In genomic region chr5:7868427-7868772, GRCh38 we compare ENCODE assay signal across 8 cellular contexts. TPM values are rescaled to one million over a fixed set of nuclear protein-coding genes. Genes with fewer than 3 reads are reported as not detected.
DNase-seq lines count a peak whose midpoint lies in the region; TF ChIP-seq lines count a peak whose summit lies in the region.

No MANE protein-coding gene starts in this region.

- H3K27me3 ChIP-seq in A673 (replicated peaks; ENCODE audit: insufficient read depth, low read depth, low read length, poor library complexity) (no peaks in the 10 kb centered on the region), iPS-20b (ENCODE audit: insufficient read depth, low read length) (no peaks in the 10 kb centered on the region), subcutaneous abdominal adipose tissue (ENCODE audit: control insufficient read depth in 5 of 5, insufficient read depth in 4 of 5, low read length in 5 of 5) (no peaks in the 10 kb centered on the region)

- DNase-seq in A673 (ENCODE audit: low spot score) (no peak), NCI-H2171 (lab: John Stamatoyannopoulos, UW) (no peak), dermis blood vessel endothelial cell (no peak), middle frontal gyrus (ENCODE audit: extremely low spot score, low spot score) (no peak)
- DNase-seq in activated T-helper 2 cell treated with anti-CD3 and anti-CD28 coated beads, Interferon-gamma antibody, Interleukin-2, Interleukin-4, amounts not matched to agents 10 μg/mL and 5 μg/mL and 100 μg/mL, durations not matched to agents 14 hours and 24 hours and 36 hours (ENCODE audit: low spot score): no peak

- peaks cover 15% of the 10 kb centered on the region for H3K4me1 ChIP-seq in A673 (ENCODE audit: insufficient read depth, low read length, poor library complexity, severe bottlenecking)
- H3K4me1 ChIP-seq in HEK293 (ENCODE audit: control insufficient read depth, insufficient read depth, low read length): peaks cover 17% of the 10 kb centered on the region
- no peaks in the 10 kb centered on the region for H3K4me1 ChIP-seq in iPS-20b (ENCODE audit: insufficient read depth, low read length)
- H3K4me1 ChIP-seq in subcutaneous abdominal adipose tissue (ENCODE audit: control insufficient read depth in 5 of 5, insufficient read depth in 5 of 5, low read length in 5 of 5): peaks cover 2 to 36% (median 29%) of the 10 kb centered on the region in 5 donors

- POLR2A ChIA-PET in A673 (lab: Charles Lee; ENCODE audit: low non-redundant PET) (no interaction called here), HEK293 (lab: Yijun Ruan, JAX) (interaction anchor here (0.6 to 3.3 kb wide), 9 partner anchors 8 to 1236 kb away, joined by 3 to 22 read pairs (median 8); partner anchors contain the start of genes CFAP90, NSUN2 and SRD5A1)

- H3K4me3 Mint-ChIP-seq in activated T-helper 2 cell treated with anti-CD3 and anti-CD28 coated beads, Interferon-gamma antibody, Interleukin-2, Interleukin-4, amounts not matched to agents 10 μg/mL and 5 μg/mL and 100 μg/mL, durations not matched to agents 14 hours and 24 hours and 36 hours (ENCODE audit: low read depth): peak overlapping the region; percentile 99

- peak overlapping the region; percentile 95 for H3K27ac ChIP-seq in A673 (ENCODE audit: low read depth, low read length, poor library complexity, severe bottlenecking)
- peak overlapping the region; percentile 66; the same call in 1 of the 2 replicates for H3K27ac ChIP-seq in HEK293 (ENCODE audit: extremely low read depth, low read depth, low read length)
- H3K27ac ChIP-seq in iPS-20b (ENCODE audit: low read length): no peak overlapping the region
- H3K27ac ChIP-seq in subcutaneous abdominal adipose tissue (ENCODE audit: low read depth, low read length): peak overlapping the region; percentile 66

- H3K36me3 Mint-ChIP-seq in activated T-helper 2 cell treated with anti-CD3 and anti-CD28 coated beads, Interferon-gamma antibody, Interleukin-2, Interleukin-4, amounts not matched to agents 10 μg/mL and 5 μg/mL and 100 μg/mL, durations not matched to agents 14 hours and 24 hours and 36 hours (ENCODE audit: low read depth): peaks cover 59% of the 10 kb centered on the region

- peaks cover 24% of the 10 kb centered on the region for H3K36me3 ChIP-seq in A673 (ENCODE audit: insufficient read depth, low read length, poor library complexity, severe bottlenecking)
- peaks cover 21 to 58% of the 10 kb centered on the region in 2 experiments for H3K36me3 ChIP-seq in HEK293 (ENCODE audit: control insufficient read depth in 2 of 2, insufficient read depth in 1 of 2, low read length in 2 of 2)
- H3K36me3 ChIP-seq in iPS-20b (ENCODE audit: insufficient read depth, low read depth, low read length): peaks cover 45% of the 10 kb centered on the region
- H3K36me3 ChIP-seq in subcutaneous abdominal adipose tissue (ENCODE audit: control insufficient read depth in 5 of 5, insufficient read depth in 5 of 5, low read length in 5 of 5): peaks cover 3 to 17% (median 11%) of the 10 kb centered on the region in 5 donors

- no peaks in the 10 kb centered on the region for H3K27me3 Mint-ChIP-seq in activated T-helper 2 cell treated with anti-CD3 and anti-CD28 coated beads, Interferon-gamma antibody, Interleukin-2, Interleukin-4, amounts not matched to agents 10 μg/mL and 5 μg/mL and 100 μg/mL, durations not matched to agents 14 hours and 24 hours and 36 hours (ENCODE audit: low read depth)

- CTCF ChIA-PET in A673 (lab: Charles Lee) (no interaction called here), HEK293 (lab: Yijun Ruan, JAX) (interaction anchor here (1.0 to 2.4 kb wide), 4 partner anchors 9 to 36 kb away, joined by 3 to 17 read pairs (median 8); no protein-coding TSS in a partner anchor)

- H3K9ac ChIP-seq in iPS-20b (ENCODE audit: low read depth, low read length) (peak overlapping the region; percentile 82; the same call in 1 of the 2 replicates), subcutaneous abdominal adipose tissue (ENCODE audit: low read length in 5 of 5) (peak overlapping the region; percentile 65 to 97 (median 92))

- TF ChIP-seq CTCF in A673 (conservative IDR thresholded peaks at IDR 0.05; ENCODE audit: low read depth, low read length) (no peak), HEK293 (tag by site-specific recombination; IDR thresholded peaks at IDR 0.05) (no peak)

- no peaks in the 10 kb centered on the region for H3K9me3 Mint-ChIP-seq in activated T-helper 2 cell treated with anti-CD3 and anti-CD28 coated beads, Interferon-gamma antibody, Interleukin-2, Interleukin-4, amounts not matched to agents 10 μg/mL and 5 μg/mL and 100 μg/mL, durations not matched to agents 14 hours and 24 hours and 36 hours

- intact Hi-C loops in A673 (cut with micrococcal nuclease; ENCODE audit: unreplicated experiment): no loop called here
- intact Hi-C loops in activated T-helper 2 cell treated with anti-CD3 and anti-CD28 coated beads, Interferon-gamma antibody, Interleukin-2, Interleukin-4, amounts not matched to agents 10 μg/mL and 5 μg/mL and 100 μg/mL, durations not matched to agents 14 hours and 24 hours and 36 hours (cut with micrococcal nuclease): loop anchor here (5.0 to 10.0 kb wide), 2 partner anchors 1041 to 1234 kb away; partner anchors contain the start of genes NSUN2 and SRD5A1

- peak overlapping the region; percentile 95 for H3K4me3 ChIP-seq in A673 (ENCODE audit: low read depth, low read length, poor library complexity, severe bottlenecking)
- peak overlapping the region; percentile 96 for H3K4me3 ChIP-seq in HEK293 (ENCODE audit: low read depth, low read length)
- peak overlapping the region; percentile 78 for H3K4me3 ChIP-seq in iPS-20b (ENCODE audit: low read length)
- H3K4me3 ChIP-seq in subcutaneous abdominal adipose tissue (ENCODE audit: low read depth in 1 of 5, low read length in 5 of 5): peak overlapping the region; percentile 79 to 96 (median 91)

- H3K9me3 ChIP-seq in A673 (ENCODE audit: low read depth, low read length, poor library complexity, severe bottlenecking) (no peaks in the 10 kb centered on the region), HEK293 (ENCODE audit: control insufficient read depth, insufficient read depth, low read depth, low read length) (no peaks in the 10 kb centered on the region), iPS-20b (ENCODE audit: insufficient read depth, low read depth, low read length) (no peaks in the 10 kb centered on the region), subcutaneous abdominal adipose tissue (ENCODE audit: control insufficient read depth in 5 of 5, low read length in 5 of 5) (no peaks in the 10 kb centered on the region)

- peak overlapping the region; percentile 71 for H3K27ac Mint-ChIP-seq in activated T-helper 2 cell treated with anti-CD3 and anti-CD28 coated beads, Interferon-gamma antibody, Interleukin-2, Interleukin-4, amounts not matched to agents 10 μg/mL and 5 μg/mL and 100 μg/mL, durations not matched to agents 14 hours and 24 hours and 36 hours

- peaks cover 58% of the 10 kb centered on the region for H3K4me1 Mint-ChIP-seq in activated T-helper 2 cell treated with anti-CD3 and anti-CD28 coated beads, Interferon-gamma antibody, Interleukin-2, Interleukin-4, amounts not matched to agents 10 μg/mL and 5 μg/mL and 100 μg/mL, durations not matched to agents 14 hours and 24 hours and 36 hours (ENCODE audit: low read depth)

- no TSS peak for BruUV-seq in A673 (replicated peaks; lab: Mats Ljungman, UMichigan)

TF ChIP-seq in HEK293, 187 proteins besides CTCF, POLR2A, EP300 and RAD21:
- TF ChIP-seq PRDM1 (tag by site-specific recombination; IDR thresholded peaks at IDR 0.05): peak; percentile 93
- TF ChIP-seq ZNF600 (tag by site-specific recombination; IDR thresholded peaks at IDR 0.05): no peak
- peak; percentile 15; the same call in 1 of the 2 replicates for TF ChIP-seq ZBTB48 (tag by site-specific recombination; IDR thresholded peaks at IDR 0.05)
- TF ChIP-seq ZNF785 (tag by site-specific recombination; IDR thresholded peaks at IDR 0.05): 0 out of 2 replicates have a peak, but pooled peaks have one; percentile 12
- TF ChIP-seq KLF7 (tag by site-specific recombination; IDR thresholded peaks at IDR 0.05; ENCODE audit: borderline replicate concordance): 0 out of 2 replicates have a peak, but pooled peaks have one; percentile 39
- 0 out of 2 replicates have a peak, but pooled peaks have one; percentile 10 for TF ChIP-seq ZBTB20 (tag by site-specific recombination; IDR thresholded peaks at IDR 0.05)
- 0 out of 2 replicates have a peak, but pooled peaks have one; percentile 34 for TF ChIP-seq ZBTB1 (tag by site-specific recombination; IDR thresholded peaks at IDR 0.05)
- no peak for TF ChIP-seq ZSCAN5A (tag by site-specific recombination; IDR thresholded peaks at IDR 0.05)
- no peak for TF ChIP-seq ZNF791 (tag by site-specific recombination; IDR thresholded peaks at IDR 0.05)
- no peak for TF ChIP-seq ZNF514 (tag by site-specific recombination; IDR thresholded peaks at IDR 0.05)
- TF ChIP-seq ZNF133 (tag by site-specific recombination; IDR thresholded peaks at IDR 0.05): 0 out of 2 replicates have a peak, but pooled peaks have one; percentile 22

RNA-seq across cellular contexts. Expression of gene FASTKD3, which starts 0.4 kb away (rescaled TPM):
- total RNA-seq in A673 (2021) (13.2 and 16.8 TPM in 2 replicates), dermis blood vessel endothelial cell (13.7 and 14.3 TPM in 2 replicates)
- 11.6 and 12.7 TPM in 2 replicates for total RNA-seq in activated T-helper 2 cell treated with anti-CD3 and anti-CD28 coated beads, Interferon-gamma antibody, Interleukin-2, Interleukin-4, amounts not matched to agents 10 μg/mL and 5 μg/mL and 100 μg/mL, durations not matched to agents 14 hours and 24 hours and 36 hours

RNA-seq across cellular contexts. Expression of gene MTRR, which starts 0.5 kb away (rescaled TPM):
- total RNA-seq in A673 (2021) (44.4 and 57.1 TPM in 2 replicates), dermis blood vessel endothelial cell (25.9 and 30.7 TPM in 2 replicates)
- 61.9 and 71.4 TPM in 2 replicates for total RNA-seq in activated T-helper 2 cell treated with anti-CD3 and anti-CD28 coated beads, Interferon-gamma antibody, Interleukin-2, Interleukin-4, amounts not matched to agents 10 μg/mL and 5 μg/mL and 100 μg/mL, durations not matched to agents 14 hours and 24 hours and 36 hours

RNA-seq across cellular contexts. Expression of gene CFAP90, which starts 17.5 kb away (rescaled TPM):
- total RNA-seq in A673 (2021) (not detected in 2 replicates), dermis blood vessel endothelial cell (not detected in 2 replicates)
- not detected in 2 replicates for total RNA-seq in activated T-helper 2 cell treated with anti-CD3 and anti-CD28 coated beads, Interferon-gamma antibody, Interleukin-2, Interleukin-4, amounts not matched to agents 10 μg/mL and 5 μg/mL and 100 μg/mL, durations not matched to agents 14 hours and 24 hours and 36 hours
